ENCODE assay signal across 10 cellular contexts in genomic region chr14:38207830-38208815, GRCh38. TPM values are rescaled to one million over a fixed set of nuclear protein-coding genes. Genes with fewer than 3 reads are reported as not detected.
DNase-seq lines count a peak whose midpoint lies in the region; ATAC-seq and TF ChIP-seq lines count a peak whose summit lies in the region.
"Had no signal": no experiment of that assay in that cellular context is flagged by ENCODE, and none has a peak within 500 bp of the region (broad histone marks: within the 10 kb centered on the region; RNA-seq: fewer than 3 reads in every experiment).

SSTR1 (plus strand) TSS chr14:38207904; CDS start chr14:38209390, 1,486 bp downstream.

- DNase-seq in T-helper 2 cell treated with Interferon-gamma antibody and Interleukin-4, amounts not matched to agents 5 μg/mL and 100 μg/mL, for 36 hours (ENCODE audit: low spot score), result no peak
- DNase-seq in T-helper 2 cell (no peak), body of pancreas (peak; percentile 84 to 93 (median 88)), left lobe of liver (ENCODE audit: low spot score) (peak; percentile 95), testis (peak; percentile 13), superior temporal gyrus (ENCODE audit: extremely low spot score) (no peak)
- DNase-seq: activated B cell treated with CpG ODN at 0.5 μM for 24 hours had no signal

- H3K27ac Mint-ChIP-seq in T-helper 2 cell treated with Interferon-gamma antibody and Interleukin-4, amounts not matched to agents 5 μg/mL and 100 μg/mL, for 36 hours, result peak within 1 kb of the TSS; percentile 8
- H3K27ac Mint-ChIP-seq: activated B cell treated with CpG ODN at 0.5 μM for 24 hours had no signal

- no peaks in the 10 kb centered on the region for H3K27me3 ChIP-seq in body of pancreas
- H3K27me3 ChIP-seq in testis, result no peaks in the 10 kb centered on the region

- intact Hi-C loops in body of pancreas (cut with DNase I) (loop anchor here (10.0 kb wide), 1 partner anchor 303 kb away; no protein-coding TSS in a partner anchor), testis (cut with DNase I; ENCODE audit: low total_unique reads) (no loop called here)

- no peaks in the 10 kb centered on the region for H3K36me3 Mint-ChIP-seq in T-helper 2 cell treated with Interferon-gamma antibody and Interleukin-4, amounts not matched to agents 5 μg/mL and 100 μg/mL, for 36 hours (ENCODE audit: low read depth)

- 1% methylated on average over 46 to 51 of the region's 51 CpGs for WGBS in body of pancreas, 2 donors
- 2 to 4% methylated on average over 28 to 51 of the region's 51 CpGs for WGBS in testis, 2 donors

- no peak within 1 kb of the TSS for H3K4me3 Mint-ChIP-seq in T-helper 2 cell treated with Interferon-gamma antibody and Interleukin-4, amounts not matched to agents 5 μg/mL and 100 μg/mL, for 36 hours
- H3K4me3 Mint-ChIP-seq: activated B cell treated with CpG ODN at 0.5 μM for 24 hours had no signal

- peaks cover 54% of the 10 kb centered on the region for H3K27me3 Mint-ChIP-seq in T-helper 2 cell treated with Interferon-gamma antibody and Interleukin-4, amounts not matched to agents 5 μg/mL and 100 μg/mL, for 36 hours (ENCODE audit: low read depth)

- TF ChIP-seq CTCF in body of pancreas (IDR thresholded peaks at IDR 0.05) (no peak), testis (IDR thresholded peaks at IDR 0.05) (no peak)

- H3K4me1 ChIP-seq in body of pancreas (peaks cover 46% of the 10 kb centered on the region), testis (peaks cover 3% of the 10 kb centered on the region)
- H3K4me1 ChIP-seq: BLaER1 had no signal

- peak in 2 of 3 donors; percentile 32 to 43 for TF ChIP-seq POLR2A in body of pancreas (IDR thresholded peaks at IDR 0.05)
- TF ChIP-seq POLR2A in testis (IDR thresholded peaks at IDR 0.05), result no peak

- peak; percentile 83 for ATAC-seq in body of pancreas
- ATAC-seq in left lobe of liver, result peak; percentile 74
- ATAC-seq in GM21529 (IDR thresholded peaks at IDR 0.05; ENCODE audit: unreplicated experiment), result no peak
- ATAC-seq in GM18858 (IDR thresholded peaks at IDR 0.05; ENCODE audit: unreplicated experiment), result no peak

- peaks cover 2% of the 10 kb centered on the region for H3K4me1 Mint-ChIP-seq in T-helper 2 cell treated with Interferon-gamma antibody and Interleukin-4, amounts not matched to agents 5 μg/mL and 100 μg/mL, for 36 hours (ENCODE audit: low read depth)
- H3K4me1 Mint-ChIP-seq: activated B cell treated with CpG ODN at 0.5 μM for 24 hours had no signal

- H3K4me3 ChIP-seq in body of pancreas (peak within 1 kb of the TSS in 1 of 2 donors; percentile 56), testis (peak within 1 kb of the TSS in 1 of 2 donors; percentile 34)
- H3K4me3 ChIP-seq: BLaER1 had no signal

- H3K9me3 ChIP-seq in body of pancreas (no peaks in the 10 kb centered on the region), testis (no peaks in the 10 kb centered on the region)

- H3K36me3 ChIP-seq in body of pancreas (replicated peaks in 1 of 2; ENCODE audit: insufficient read depth in 1 of 2, low read depth in 2 of 2), result no peaks in the 10 kb centered on the region
- no peaks in the 10 kb centered on the region for H3K36me3 ChIP-seq in testis (ENCODE audit: low read depth, missing control alignments)
- H3K36me3 ChIP-seq: BLaER1 had no signal

- peak within 1 kb of the TSS in 3 of 4 donors; percentile 71 to 86 (median 75) for H3K27ac ChIP-seq in body of pancreas
- no peak within 1 kb of the TSS for H3K27ac ChIP-seq in testis
- H3K27ac ChIP-seq: BLaER1 had no signal

- no peaks in the 10 kb centered on the region for H3K9me3 Mint-ChIP-seq in T-helper 2 cell treated with Interferon-gamma antibody and Interleukin-4, amounts not matched to agents 5 μg/mL and 100 μg/mL, for 36 hours

RNA-seq across cellular contexts. Expression of gene SSTR1, which starts in this region (rescaled TPM):
- total RNA-seq in body of pancreas (1 to 10 TPM; 1.3 to 5.3 TPM), left lobe of liver (8.2 TPM), testis (under 1 TPM; 0.19 to 0.31 TPM)
- polyA plus RNA-seq in testis (ENCODE audit: insufficient read depth, low read depth, low replicate concordance), result 0.45 TPM
- total RNA-seq: activated B cell treated with CpG ODN at 0.5 μM for 24 hours had no signal

Comparison
In these comparisons a context has a peak if more than half of its experiments do, and no peak if none do; other contexts are left out.
1. Peak in DNase-seq in testis; RNA of the gene not detected or under 1 TPM.
2. DNase-seq: peak in body of pancreas (4 of 4) and left lobe of liver (single experiment); none in T-helper 2 cell treated with Interferon-gamma antibody and Interleukin-4, amounts not matched to agents 5 μg/mL and 100 μg/mL, for 36 hours (single experiment), T-helper 2 cell (0 of 5) and superior temporal gyrus (single experiment).
3. ATAC-seq: peak in body of pancreas (single experiment) and left lobe of liver (single experiment); none in GM21529 (single experiment) and GM18858 (single experiment).
4. H3K27ac ChIP-seq: peak in body of pancreas (3 of 4); none in testis (0 of 2).